17 cellular contexts compared by ENCODE assay signal in genomic region chr6:111329882-111330633, GRCh38.
A peak's percentile ranks its signal among the peaks of the same experiment; 100 is the strongest.
DNase-seq lines count a peak whose midpoint lies in the region; ATAC-seq, FAIRE-seq and TF ChIP-seq lines count a peak whose summit lies in the region.
"Had no signal": no experiment of that assay in that cellular context is flagged by ENCODE, and none has a peak within 500 bp of the region (broad histone marks: within the 10 kb centered on the region; RNA-seq: fewer than 3 reads in every experiment).

No MANE protein-coding gene starts in this region.

- H3K36me3 ChIP-seq in GM12878 (ENCODE audit: control insufficient read depth in 2 of 2, insufficient read depth in 2 of 2, low read length in 1 of 2) = peaks cover 5 to 17% of the 10 kb centered on the region in 2 experiments
- H3K36me3 ChIP-seq in Karpas-422 (ENCODE audit: insufficient read depth, low read length) = peaks cover 65% of the 10 kb centered on the region

- intact Hi-C loops in GM12878 (cut with micrococcal nuclease; ENCODE audit: unreplicated experiment) = loop anchor here (5.0 kb wide), 1 partner anchor 73 kb away; a partner anchor contains a TSS

- in situ Hi-C loops in GM12878 (cut with MboI) = no loop called here

- no peak for TF ChIP-seq POLR2A in GM12878 (IDR thresholded peaks at IDR 0.05; ENCODE audit: low read depth, low read length)

- H3K4me1 ChIP-seq in GM12878 (ENCODE audit: control insufficient read depth, insufficient read depth, low read length) = peaks cover 3% of the 10 kb centered on the region; the same call in 1 of the 2 replicates
- no peaks in the 10 kb centered on the region for H3K4me1 ChIP-seq in Karpas-422 (ENCODE audit: low read length)
- H3K4me1 ChIP-seq: BE2C, SJSA1 had no signal

- H3K9me3 Mint-ChIP-seq in nephron progenitor cell = no peaks in the 10 kb centered on the region
- H3K9me3 Mint-ChIP-seq: immature natural killer cell had no signal

- H3K4me3 ChIP-seq in GM12878 = no peak overlapping the region
- no peak overlapping the region for H3K4me3 ChIP-seq in Karpas-422 (ENCODE audit: low read length)
- H3K4me3 ChIP-seq: SJSA1 had no signal

- no peak overlapping the region for H3K4me3 Mint-ChIP-seq in nephron progenitor cell
- H3K4me3 Mint-ChIP-seq: immature natural killer cell had no signal

- no peak overlapping the region for H2AFZ ChIP-seq in GM12878 (ENCODE audit: control insufficient read depth, low read depth, low read length)
- H2AFZ ChIP-seq in Karpas-422 (ENCODE audit: low read length) = no peak overlapping the region

- TF ChIP-seq EP300 in GM12878 (IDR thresholded peaks at IDR 0.05; ENCODE audit: borderline replicate concordance in 1 of 2, control insufficient read depth in 1 of 2, low read depth in 2 of 2, low read length in 2 of 2) = peak; percentile 43 to 47; a peak in 1 of 4 replicates

- CTCF ChIA-PET in GM12878 (lab: Yijun Ruan, JAX) = interaction anchor here (1.1 to 1.5 kb wide), 2 partner anchors 71 to 149 kb away, joined by 4 to 6 read pairs; a partner anchor contains a TSS

- peak; percentile 35 for FAIRE-seq in GM12878 (lab: Jason Lieb, UNC)

- SMC1A ChIA-PET in GM12878 (lab: Charles Lee; ENCODE audit: uncharacterized antibody, unreplicated experiment) = interaction anchor here (0.7 to 2.4 kb wide), 5 partner anchors 9 to 148 kb away, joined by 3 to 8 read pairs (median 4); a partner anchor contains a TSS

- ATAC-seq in GM18519 (IDR thresholded peaks at IDR 0.05; ENCODE audit: low FRiP score, unreplicated experiment) (peak; percentile 87), GM21360 (IDR thresholded peaks at IDR 0.05; ENCODE audit: unreplicated experiment) (peak; percentile 84), HG02885 (IDR thresholded peaks at IDR 0.05; ENCODE audit: poor library complexity, unreplicated experiment) (peak; percentile 95), GM12878 (peak; percentile 98)

- H4K20me1 ChIP-seq in GM12878 (ENCODE audit: control insufficient read depth, insufficient read depth) (no peaks in the 10 kb centered on the region), Karpas-422 (ENCODE audit: insufficient read depth, low read depth, low read length) (no peaks in the 10 kb centered on the region)

- H3K4me1 Mint-ChIP-seq in nephron progenitor cell = no peaks in the 10 kb centered on the region
- H3K4me1 Mint-ChIP-seq: immature natural killer cell had no signal

- H3K27ac ChIP-seq in GM12878 (ENCODE audit: control insufficient read depth, insufficient read depth) (peak overlapping the region; percentile 24; the same call in 1 of the 2 replicates), Karpas-422 (ENCODE audit: low read length) (no peak overlapping the region)
- H3K27ac ChIP-seq: SJSA1, WERI-Rb-1 had no signal

- BruUV-seq in GM12878 (replicated peaks; lab: Mats Ljungman, UMichigan) = no TSS peak

- H3K9me3 ChIP-seq in GM12878 (replicated peaks; ENCODE audit: control insufficient read depth, insufficient read depth, low read length) = no peaks in the 10 kb centered on the region; the same call in 2 of the 3 replicates
- H3K9me3 ChIP-seq in Karpas-422 (ENCODE audit: low read length) = no peaks in the 10 kb centered on the region
- H3K9me3 ChIP-seq: BE2C, SJSA1 had no signal

- RAD21 ChIA-PET in GM12878 (lab: Charles Lee; ENCODE audit: unreplicated experiment) = interaction anchor here (0.7 to 1.5 kb wide), 4 partner anchors 11 to 149 kb away, joined by 3 to 7 read pairs (median 5); a partner anchor contains a TSS

- no peaks in the 10 kb centered on the region for H3K79me2 ChIP-seq in GM12878 (ENCODE audit: control insufficient read depth, insufficient read depth, low read length)
- peaks cover 11% of the 10 kb centered on the region for H3K79me2 ChIP-seq in Karpas-422 (ENCODE audit: low read length)

- DNase-seq in GM12878 (ENCODE audit: low read depth, low spot score) (peak; percentile 49), Karpas-422 (no peak), NCI-H2107 (lab: John Stamatoyannopoulos, UW) (no peak), nephron progenitor cell (no peak)
- no peak for DNase-seq in activated CD8-positive, alpha-beta memory T cell treated with anti-CD3 and anti-CD28 coated beads, Interleukin-2, amount 50 U/mL, for 48 hours
- DNase-seq: activated T-cell treated with anti-CD3 and anti-CD28 coated beads for 4 hours; amygdala; BE2C; DND-41; immature natural killer cell; NCI-H2029 treated with DMSO at 0.1 percent for 48 hours; stimulated activated naive CD4-positive, alpha-beta T cell treated with Interleukin-2 at 50 U/mL for 16 hours; WERI-Rb-1 had no signal

- H3K36me3 Mint-ChIP-seq in nephron progenitor cell (ENCODE audit: low read depth) = peaks cover 56% of the 10 kb centered on the region

- H3K9me2 ChIP-seq in Karpas-422 (replicated peaks; ENCODE audit: insufficient read depth, low read length) = no peaks in the 10 kb centered on the region

- no peaks in the 10 kb centered on the region for H3K27me3 Mint-ChIP-seq in nephron progenitor cell (ENCODE audit: low read depth, poor library complexity)

- TF ChIP-seq CTCF in GM12878 (IDR thresholded peaks at IDR 0.05 in 2 of 3, conservative IDR thresholded peaks at IDR 0.05 in 1 of 3; ENCODE audit: control insufficient read depth in 2 of 3, extremely low read depth in 1 of 3, insufficient read depth in 1 of 3, low read depth in 3 of 3, low read length in 3 of 3) (no peak), nephron progenitor cell (IDR thresholded peaks at IDR 0.05) (no peak)

- POLR2A ChIA-PET in GM12878 (lab: Charles Lee) = interaction anchor here (0.6 to 1.6 kb wide), 4 partner anchors 9 to 248 kb away, joined by 4 to 6 read pairs (median 5); a partner anchor contains a TSS

- no peaks in the 10 kb centered on the region for H3K27me3 ChIP-seq in GM12878 (replicated peaks in 1 of 2; ENCODE audit: control insufficient read depth in 2 of 2, insufficient read depth in 2 of 2, low read length in 1 of 2)
- no peaks in the 10 kb centered on the region for H3K27me3 ChIP-seq in Karpas-422 (ENCODE audit: low read length)
- H3K27me3 ChIP-seq: BE2C, SJSA1 had no signal

- H3K4me2 ChIP-seq in GM12878 (ENCODE audit: control insufficient read depth, insufficient read depth) = no peak overlapping the region
- H3K4me2 ChIP-seq in Karpas-422 (ENCODE audit: low read depth, low read length, poor library complexity, severe bottlenecking) = no peak overlapping the region

- 0 out of 2 replicates have a peak, but pooled peaks have one; percentile 5 for TF ChIP-seq RAD21 in GM12878 (IDR thresholded peaks at IDR 0.05; ENCODE audit: insufficient read depth, low read depth, low read length)

- H3K9ac ChIP-seq in GM12878 (ENCODE audit: control insufficient read depth, insufficient read depth, low read length) (no peak overlapping the region), Karpas-422 (ENCODE audit: low read length) (no peak overlapping the region)

- no peak overlapping the region for H3K27ac Mint-ChIP-seq in nephron progenitor cell
- H3K27ac Mint-ChIP-seq: immature natural killer cell had no signal

- WGBS in GM12878 (ENCODE audit: insufficient coverage, insufficient replicate concordance, low lambda C conversion rate, missing lambda C conversion rate) = 30% methylated on average over 3 of the region's 3 CpGs

TF ChIP-seq in GM12878, 131 proteins besides CTCF, POLR2A, EP300 and RAD21 (continues in another document):
- TF ChIP-seq MYB (IDR thresholded peaks at IDR 0.05; ENCODE audit: borderline replicate concordance, low read depth, low read length) (no peak), USF2 (IDR thresholded peaks at IDR 0.05; ENCODE audit: borderline replicate concordance, low read depth, low read length) (no peak), STAT1 (conservative IDR thresholded peaks at IDR 0.05) (no peak), ATF3 (IDR thresholded peaks at IDR 0.05; ENCODE audit: borderline replicate concordance, extremely low read depth, low read depth, low read length) (no peak), MTA3 (IDR thresholded peaks at IDR 0.05; ENCODE audit: borderline replicate concordance, low read length) (no peak), PRDM15 (CRISPR knock-in tag; IDR thresholded peaks at IDR 0.05) (no peak), RELA (IDR thresholded peaks at IDR 0.05; ENCODE audit: borderline replicate concordance, partially characterized antibody) (no peak), SMAD1 (IDR thresholded peaks at IDR 0.05; ENCODE audit: low read depth, partially characterized antibody) (no peak), PAX8 (IDR thresholded peaks at IDR 0.05) (no peak)
